Comparison of ENCODE assay signal across 24 cellular contexts in the genomic region with DNA sequence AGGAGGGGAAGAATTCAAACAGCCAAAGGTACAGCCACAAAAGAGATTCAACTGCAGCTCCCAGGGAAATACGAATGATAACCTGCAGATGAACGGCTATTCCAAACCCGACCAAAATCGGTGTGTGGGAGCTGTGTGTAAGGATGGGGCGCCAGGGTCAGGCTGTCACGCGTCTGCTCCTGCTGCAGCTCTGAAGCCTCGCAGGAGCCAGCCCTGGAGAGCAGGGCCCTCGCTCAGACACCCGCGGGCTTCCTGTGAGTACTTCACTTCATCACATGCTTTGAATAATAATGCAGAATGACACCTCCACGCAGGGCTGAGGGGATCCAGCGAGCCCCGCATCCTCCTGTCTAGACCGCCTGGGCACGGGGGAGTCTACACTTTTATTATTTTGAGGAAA.
A peak's percentile ranks its signal among the peaks of the same experiment; 100 is the strongest.
DNase-seq lines count a peak whose midpoint lies in the region; FAIRE-seq and TF ChIP-seq lines count a peak whose summit lies in the region.
"Had no signal": no experiment of that assay in that cellular context is flagged by ENCODE, and none has a peak within 500 bp of the region (broad histone marks: within the 10 kb centered on the region; RNA-seq: fewer than 3 reads in every experiment).

No MANE protein-coding gene starts in this region.

- no peaks in the 10 kb centered on the region for H3K9me3 ChIP-seq in cardiac muscle cell (ENCODE audit: low read depth)
- peaks cover 57% of the 10 kb centered on the region for H3K9me3 ChIP-seq in left ventricle myocardium inferior (replicated peaks)
- peaks cover 3% of the 10 kb centered on the region for H3K9me3 ChIP-seq in endodermal cell (ENCODE audit: control insufficient read depth, low read length)
- H3K9me3 ChIP-seq in neuronal stem cell (replicated peaks in 1 of 2; ENCODE audit: control insufficient read depth in 2 of 2, insufficient read depth in 1 of 2, low read depth in 1 of 2, low read length in 2 of 2): peaks cover 7 to 15% of the 10 kb centered on the region in 2 donors

- no peak for FAIRE-seq in RCC 7860 (lab: Jason Lieb, UNC)
- FAIRE-seq: A549, D721Med, G401.6, GM12891, GM19239 had no signal

- H3K27ac ChIP-seq in cardiac muscle cell (peak overlapping the region; percentile 25), left ventricle myocardium inferior (replicated peaks) (no peak overlapping the region), endodermal cell (ENCODE audit: low read depth, low read length) (peak overlapping the region; percentile 34), neuronal stem cell (replicated peaks; ENCODE audit: low read length) (no peak overlapping the region)
- H3K27ac ChIP-seq: 22Rv1; A549; BLaER1 treated with 17β-estradiol and CSF1 and Interleukin-3, amounts not matched to agents 10 nM and 100 nM; C4-2B had no signal

- DNase-seq in cardiac muscle cell (ENCODE audit: low read depth in 1 of 2, low spot score in 1 of 2) (no peak), left ventricle myocardium inferior (no peak), endodermal cell (no peak), neuronal stem cell (ENCODE audit: low spot score) (no peak), ureter (ENCODE audit: low spot score) (peak; percentile 36), NCI-H748 (lab: John Stamatoyannopoulos, UW; ENCODE audit: unreplicated experiment) (no peak), RCC 7860 (ENCODE audit: low spot score) (no peak), SIG-M5 (lab: John Stamatoyannopoulos, UW) (no peak)
- DNase-seq: AML-193; Caco-2; Calu3; CD4-positive, alpha-beta T cell; CD8-positive, alpha-beta T cell; DMS79 treated with DMSO at 0.1 percent for 48 hours; GF-D8 had no signal

- H2BK120ac ChIP-seq in neuronal stem cell (ENCODE audit: low read depth, low read length): no peak overlapping the region

- H3K4ac ChIP-seq in neuronal stem cell (ENCODE audit: low read length): no peak overlapping the region

- H3K79me1 ChIP-seq in neuronal stem cell (ENCODE audit: low read depth, low read length): no peaks in the 10 kb centered on the region

- H3K9ac ChIP-seq in endodermal cell (ENCODE audit: extremely low read depth, low read length, poor library complexity, severe bottlenecking) (no peak overlapping the region), neuronal stem cell (ENCODE audit: low read depth, low read length, poor library complexity) (no peak overlapping the region)
- H3K9ac ChIP-seq: BLaER1 treated with 17β-estradiol and CSF1 and Interleukin-3, amounts not matched to agents 10 nM and 100 nM had no signal

- no peak overlapping the region for H4K8ac ChIP-seq in neuronal stem cell (ENCODE audit: low read depth, low read length)

- H3K18ac ChIP-seq in neuronal stem cell (ENCODE audit: low read length): no peak overlapping the region

- no peaks in the 10 kb centered on the region for H3K36me3 Mint-ChIP-seq in endodermal cell (ENCODE audit: low read depth)
- H3K36me3 Mint-ChIP-seq: CD8-positive, alpha-beta T cell had no signal

- WGBS in endodermal cell (ENCODE audit: insufficient coverage in 1 of 2, insufficient read length in 1 of 2), 2 experiments: 89 to 92% methylated on average over 5 to 16 of the region's 16 CpGs
- no CpG with 5 or more reads among the region's 16 CpGs for WGBS in neuronal stem cell (ENCODE audit: extremely low coverage in 2 of 2, insufficient read length in 2 of 2, insufficient replicate concordance in 1 of 2), 2 donors

- no peak overlapping the region for H3K4me2 ChIP-seq in neuronal stem cell (ENCODE audit: insufficient read depth, low read length, poor library complexity, severe bottlenecking)
- H3K4me2 ChIP-seq: A549; BLaER1 treated with 17β-estradiol and CSF1 and Interleukin-3, amounts not matched to agents 10 nM and 100 nM had no signal

- peaks cover 13% of the 10 kb centered on the region for H3K9me3 Mint-ChIP-seq in endodermal cell

- H3K4me1 ChIP-seq in cardiac muscle cell (ENCODE audit: low read depth): peaks cover 7% of the 10 kb centered on the region
- H3K4me1 ChIP-seq in left ventricle myocardium inferior: no peaks in the 10 kb centered on the region
- no peaks in the 10 kb centered on the region for H3K4me1 ChIP-seq in endodermal cell (ENCODE audit: control insufficient read depth, insufficient read depth, low read length)
- peaks cover 0 to 1% of the 10 kb centered on the region in 2 donors for H3K4me1 ChIP-seq in neuronal stem cell (ENCODE audit: control insufficient read depth in 2 of 2, insufficient read depth in 1 of 2, low read depth in 1 of 2, low read length in 2 of 2)
- H3K4me1 ChIP-seq: A549, Caco-2 had no signal

- no peak overlapping the region for H2AK5ac ChIP-seq in neuronal stem cell (ENCODE audit: low read depth, low read length)

- no peak overlapping the region for H3K27ac Mint-ChIP-seq in endodermal cell
- H3K27ac Mint-ChIP-seq: B cell; CD4-positive, alpha-beta T cell; CD8-positive, alpha-beta T cell had no signal

- no peak overlapping the region for H4K91ac ChIP-seq in neuronal stem cell (ENCODE audit: low read depth, low read length, poor library complexity)

- H3K23ac ChIP-seq in neuronal stem cell (ENCODE audit: low read depth, low read length, poor library complexity): no peak overlapping the region

- H3K36me3 ChIP-seq in cardiac muscle cell (no peaks in the 10 kb centered on the region), left ventricle myocardium inferior (no peaks in the 10 kb centered on the region), endodermal cell (ENCODE audit: control insufficient read depth, insufficient read depth, low read length) (no peaks in the 10 kb centered on the region), neuronal stem cell (replicated peaks in 1 of 2; ENCODE audit: control insufficient read depth in 2 of 2, insufficient read depth in 2 of 2, low read length in 2 of 2) (no peaks in the 10 kb centered on the region)

- H2BK5ac ChIP-seq in neuronal stem cell (ENCODE audit: low read length): no peak overlapping the region

- no peaks in the 10 kb centered on the region for H3K4me1 Mint-ChIP-seq in endodermal cell
- H3K4me1 Mint-ChIP-seq: B cell had no signal

- H2BK12ac ChIP-seq in neuronal stem cell (ENCODE audit: low read length): no peak overlapping the region

- intact Hi-C loops in left ventricle myocardium inferior (cut with micrococcal nuclease): no loop called here

- peaks cover 2% of the 10 kb centered on the region for H3K27me3 Mint-ChIP-seq in endodermal cell (ENCODE audit: insufficient read depth)
- H3K27me3 Mint-ChIP-seq: B cell; CD4-positive, alpha-beta T cell had no signal

- H3K4me3 ChIP-seq in cardiac muscle cell (no peak overlapping the region), left ventricle myocardium inferior (no peak overlapping the region), endodermal cell (ENCODE audit: low read length) (no peak overlapping the region), neuronal stem cell (ENCODE audit: low read length in 2 of 2) (no peak overlapping the region)
- H3K4me3 ChIP-seq: A549; BLaER1 treated with 17β-estradiol and CSF1 and Interleukin-3, amounts not matched to agents 10 nM and 100 nM had no signal

- H2BK15ac ChIP-seq in neuronal stem cell (ENCODE audit: low read length): no peak overlapping the region

- TF ChIP-seq CTCF in cardiac muscle cell (IDR thresholded peaks at IDR 0.05; ENCODE audit: low read depth, low read length) (no peak), left ventricle myocardium inferior (IDR thresholded peaks at IDR 0.05; ENCODE audit: borderline replicate concordance) (no peak), endodermal cell (conservative IDR thresholded peaks at IDR 0.05) (no peak)

- no peak overlapping the region for H3K4me3 Mint-ChIP-seq in endodermal cell
- H3K4me3 Mint-ChIP-seq: B cell; CD4-positive, alpha-beta T cell; CD8-positive, alpha-beta T cell had no signal

- peak overlapping the region; percentile 7 for H2AFZ ChIP-seq in neuronal stem cell (ENCODE audit: low read length)

- no peaks in the 10 kb centered on the region for H3K27me3 ChIP-seq in cardiac muscle cell
- H3K27me3 ChIP-seq in left ventricle myocardium inferior (ENCODE audit: low read depth): peaks cover 41% of the 10 kb centered on the region
- H3K27me3 ChIP-seq in endodermal cell (ENCODE audit: control insufficient read depth, insufficient read depth, low read length, poor library complexity, severe bottlenecking): no peaks in the 10 kb centered on the region
- H3K27me3 ChIP-seq in neuronal stem cell (ENCODE audit: control insufficient read depth in 3 of 3, insufficient read depth in 3 of 3, low read depth in 1 of 3, low read length in 3 of 3): no peaks in the 10 kb centered on the region
- H3K27me3 ChIP-seq: BLaER1 treated with 17β-estradiol and CSF1 and Interleukin-3, amounts not matched to agents 10 nM and 100 nM had no signal

- H3K14ac ChIP-seq in neuronal stem cell (ENCODE audit: low read length): no peak overlapping the region

Comparison
In these comparisons a context has a peak if more than half of its experiments do, and no peak if none do; other contexts are left out.
1. H3K27ac ChIP-seq: peak in cardiac muscle cell (single experiment) and endodermal cell (single experiment); none in left ventricle myocardium inferior (single experiment) and neuronal stem cell (single experiment).